ENCODE assay signal across 9 cellular contexts in genomic region chr17:31313982-31314787, GRCh38. TPM values are rescaled to one million over a fixed set of nuclear protein-coding genes. Genes with fewer than 3 reads are reported as not detected.
DNase-seq lines count a peak whose midpoint lies in the region; ATAC-seq and TF ChIP-seq lines count a peak whose summit lies in the region.
"Had no signal": no experiment of that assay in that cellular context is flagged by ENCODE, and none has a peak within 500 bp of the region (broad histone marks: within the 10 kb centered on the region; RNA-seq: fewer than 3 reads in every experiment).

EVI2B (minus strand) TSS chr17:31314054; CDS start chr17:31305609, 8,445 bp downstream.

- TF ChIP-seq EP300 in ovary (IDR thresholded peaks at IDR 0.05) = no peak

- peak within 1 kb of the TSS; percentile 90 for H3K27ac Mint-ChIP-seq in CD8-positive, alpha-beta T cell
- peak within 1 kb of the TSS; percentile 92 for H3K27ac Mint-ChIP-seq in T-helper 1 cell treated with Interleukin-12 subunit alpha and Interleukin-12 subunit beta and Interleukin-4 antibody, amounts not matched to agents 30 μg/mL and 1 μg/mL, for 36 hours

- peak in 1 of 7 experiments; percentile 29 for DNase-seq in CD8-positive, alpha-beta T cell
- DNase-seq in glomerular endothelial cell (ENCODE audit: extremely low read depth, low read depth, low spot score) (peak; percentile 60), vagina (ENCODE audit: extremely low spot score in 2 of 2) (no peak), ovary (no peak), NCI-H1930 (lab: John Stamatoyannopoulos, UW) (no peak)

- H3K27me3 Mint-ChIP-seq in CD8-positive, alpha-beta T cell (ENCODE audit: low read depth) = no peaks in the 10 kb centered on the region
- no peaks in the 10 kb centered on the region for H3K27me3 Mint-ChIP-seq in T-helper 1 cell treated with Interleukin-12 subunit alpha and Interleukin-12 subunit beta and Interleukin-4 antibody, amounts not matched to agents 30 μg/mL and 1 μg/mL, for 36 hours (ENCODE audit: low read depth)

- H3K36me3 Mint-ChIP-seq in CD8-positive, alpha-beta T cell = peaks cover 21% of the 10 kb centered on the region
- H3K36me3 Mint-ChIP-seq in T-helper 1 cell treated with Interleukin-12 subunit alpha and Interleukin-12 subunit beta and Interleukin-4 antibody, amounts not matched to agents 30 μg/mL and 1 μg/mL, for 36 hours (ENCODE audit: low read depth) = peaks cover 29% of the 10 kb centered on the region

- H3K4me3 Mint-ChIP-seq in CD8-positive, alpha-beta T cell = peak within 1 kb of the TSS; percentile 82
- H3K4me3 Mint-ChIP-seq in T-helper 1 cell treated with Interleukin-12 subunit alpha and Interleukin-12 subunit beta and Interleukin-4 antibody, amounts not matched to agents 30 μg/mL and 1 μg/mL, for 36 hours = peak within 1 kb of the TSS; percentile 91

- POLR2A ChIA-PET in CD8-positive, alpha-beta T cell (lab: Charles Lee) = interaction anchor here (0.6 to 1.4 kb wide), 9 partner anchors 11 to 343 kb away, joined by 3 to 4 read pairs (median 3); partner anchors contain the start of gene RNF135

- no peak for TF ChIP-seq POLR2A in vagina (IDR thresholded peaks at IDR 0.05)
- no peak for TF ChIP-seq POLR2A in ovary (IDR thresholded peaks at IDR 0.05)

- ATAC-seq in CD8-positive, alpha-beta T cell = peak; percentile 44
- peak; percentile 41 for ATAC-seq in HG03060 (IDR thresholded peaks at IDR 0.05; ENCODE audit: low read depth, unreplicated experiment)
- no peak for ATAC-seq in GM21526 (IDR thresholded peaks at IDR 0.05; ENCODE audit: low FRiP score, unreplicated experiment)

- intact Hi-C loops in CD8-positive, alpha-beta T cell (cut with DNase I, micrococcal nuclease) = loop anchor here (5.0 kb wide), 4 partner anchors 47 to 492 kb away; partner anchors contain the start of gene CRLF3 (in 1 of the 2)
- intact Hi-C loops in vagina (cut with DNase I) (no loop called here), ovary (cut with DNase I) (no loop called here)

- H3K4me3 ChIP-seq in CD8-positive, alpha-beta T cell (ENCODE audit: low read depth, low read length) = peak within 1 kb of the TSS; percentile 67
- H3K4me3 ChIP-seq in vagina (peak within 1 kb of the TSS in 1 of 2 donors; percentile 23), ovary (no peak within 1 kb of the TSS)

- H3K4me1 Mint-ChIP-seq in CD8-positive, alpha-beta T cell (ENCODE audit: low read depth) = peaks cover 52% of the 10 kb centered on the region
- H3K4me1 Mint-ChIP-seq in T-helper 1 cell treated with Interleukin-12 subunit alpha and Interleukin-12 subunit beta and Interleukin-4 antibody, amounts not matched to agents 30 μg/mL and 1 μg/mL, for 36 hours (ENCODE audit: low read depth) = peaks cover 44% of the 10 kb centered on the region

- WGBS in ovary, 3 donors = 68 to 80% (median 76%) methylated on average over 3 of the region's 3 CpGs

- H3K9me3 Mint-ChIP-seq in CD8-positive, alpha-beta T cell = no peaks in the 10 kb centered on the region
- no peaks in the 10 kb centered on the region for H3K9me3 Mint-ChIP-seq in T-helper 1 cell treated with Interleukin-12 subunit alpha and Interleukin-12 subunit beta and Interleukin-4 antibody, amounts not matched to agents 30 μg/mL and 1 μg/mL, for 36 hours

- no peaks in the 10 kb centered on the region for H3K36me3 ChIP-seq in CD8-positive, alpha-beta T cell (ENCODE audit: insufficient read depth, low read length)
- no peaks in the 10 kb centered on the region for H3K36me3 ChIP-seq in vagina
- H3K36me3 ChIP-seq in ovary = no peaks in the 10 kb centered on the region

- H3K27me3 ChIP-seq in CD8-positive, alpha-beta T cell (ENCODE audit: insufficient read depth, low read length) = no peaks in the 10 kb centered on the region
- H3K27me3 ChIP-seq in vagina = no peaks in the 10 kb centered on the region
- no peaks in the 10 kb centered on the region for H3K27me3 ChIP-seq in ovary

- H3K9me3 ChIP-seq in CD8-positive, alpha-beta T cell (ENCODE audit: low read length) = no peaks in the 10 kb centered on the region
- H3K9me3 ChIP-seq in vagina = no peaks in the 10 kb centered on the region
- H3K9me3 ChIP-seq in ovary = no peaks in the 10 kb centered on the region

- H3K4me1 ChIP-seq in CD8-positive, alpha-beta T cell (ENCODE audit: insufficient read depth, low read length) = peaks cover 40% of the 10 kb centered on the region
- peaks cover 5% of the 10 kb centered on the region for H3K4me1 ChIP-seq in vagina
- no peaks in the 10 kb centered on the region for H3K4me1 ChIP-seq in ovary (ENCODE audit: insufficient read depth)

- CTCF ChIA-PET in CD8-positive, alpha-beta T cell (lab: Charles Lee) = interaction anchor here (0.9 to 3.6 kb wide), 3 partner anchors 11 to 99 kb away, joined by 3 to 12 read pairs (median 4); no protein-coding TSS in a partner anchor

- TF ChIP-seq CTCF in CD8-positive, alpha-beta T cell (IDR thresholded peaks at IDR 0.05) = no peak
- TF ChIP-seq CTCF in vagina (IDR thresholded peaks at IDR 0.05) = no peak
- no peak for TF ChIP-seq CTCF in ovary (IDR thresholded peaks at IDR 0.05)

- H3K27ac ChIP-seq in CD8-positive, alpha-beta T cell (ENCODE audit: low read depth, low read length) = peak within 1 kb of the TSS; percentile 50
- H3K27ac ChIP-seq in vagina (peak within 1 kb of the TSS; percentile 6), ovary (no peak within 1 kb of the TSS)

RNA-seq across cellular contexts. Expression of gene EVI2B, which starts in this region (rescaled TPM):
- 10 to 100 TPM; 77.5 to 82.0 TPM for total RNA-seq in CD8-positive, alpha-beta T cell
- 1.2 and 1.6 TPM in 2 replicates for total RNA-seq in glomerular endothelial cell
- 11.0 TPM for total RNA-seq in vagina
- total RNA-seq in ovary = 1 to 10 TPM; 1.7 to 6.1 (median 3.0) TPM
- polyA plus RNA-seq in ovary = 10 to 100 TPM in 1 of 2 donors, 1 to 10 TPM in 1; 2.0 to 31.9 TPM
- total RNA-seq: lung microvascular endothelial cell had no signal

Comparison
In these comparisons a context has a peak if more than half of its experiments do, and no peak if none do; other contexts are left out.
1. H3K27ac ChIP-seq: peak in CD8-positive, alpha-beta T cell (single experiment) and vagina (single experiment); none in ovary (0 of 2).
2. intact Hi-C loops: an anchor here in CD8-positive, alpha-beta T cell (5.0 kb wide); none called in vagina and ovary.